In genomic region chr13:40261947-40262346, GRCh38 we compare ENCODE assay signal across 2 cellular contexts.
TF ChIP-seq lines count a peak whose summit lies in the region.

No MANE protein-coding gene starts in this region.

TF ChIP-seq in HepG2, 621 proteins besides CTCF, POLR2A, EP300 and RAD21:
- TF ChIP-seq HNRNPK (IDR thresholded peaks at IDR 0.05; ENCODE audit: low read depth, low read length, poor library complexity, severe bottlenecking), result peak; percentile 31
- TF ChIP-seq MXD1 (CRISPR knock-in tag; IDR thresholded peaks at IDR 0.05), result no peak
- no peak for TF ChIP-seq SIX1 (CRISPR knock-in tag; IDR thresholded peaks at IDR 0.05; ENCODE audit: borderline replicate concordance)

TF ChIP-seq in K562, 482 proteins besides CTCF, POLR2A, EP300 and RAD21:
- TF ChIP-seq ETV6 (IDR thresholded peaks at IDR 0.05; ENCODE audit: borderline replicate concordance in 1 of 2, low read depth in 2 of 2, low read length in 1 of 2) (no peak), ETV6 (CRISPR knock-in tag; IDR thresholded peaks at IDR 0.05; ENCODE audit: borderline replicate concordance) (no peak), ZNF76 (CRISPR knock-in tag; IDR thresholded peaks at IDR 0.05; ENCODE audit: borderline replicate concordance) (no peak), TCF7L2 (IDR thresholded peaks at IDR 0.05; ENCODE audit: low read depth, low read length) (no peak), CEBPG (CRISPR knock-in tag; IDR thresholded peaks at IDR 0.05) (no peak), CEBPG (tag; conservative IDR thresholded peaks at IDR 0.05 in 1 of 2, IDR thresholded peaks at IDR 0.05 in 1 of 2) (no peak), SMARCE1 (IDR thresholded peaks at IDR 0.05) (no peak), ZNF512 (tag; IDR thresholded peaks at IDR 0.05) (peak; percentile 58; the same call in 1 of the 2 replicates), DACH1 (IDR thresholded peaks at IDR 0.05; ENCODE audit: partially characterized antibody) (peak; percentile 70), ILK (tag; IDR thresholded peaks at IDR 0.05; ENCODE audit: borderline replicate concordance, low read depth) (no peak), JUND (IDR thresholded peaks at IDR 0.05; ENCODE audit: borderline replicate concordance, low read depth, low read length) (no peak), JUND (tag; IDR thresholded peaks at IDR 0.05; ENCODE audit: borderline replicate concordance, low read depth, low read length) (no peak), UBTF (IDR thresholded peaks at IDR 0.05; ENCODE audit: borderline replicate concordance in 1 of 2, low read depth in 2 of 2, low read length in 2 of 2) (no peak), HMGN3 (IDR thresholded peaks at IDR 0.05; ENCODE audit: borderline replicate concordance, extremely low read depth, insufficient read length, low read depth, low read length) (no peak)
